Comparison of ENCODE assay signal across 40 cellular contexts in the genomic region with DNA sequence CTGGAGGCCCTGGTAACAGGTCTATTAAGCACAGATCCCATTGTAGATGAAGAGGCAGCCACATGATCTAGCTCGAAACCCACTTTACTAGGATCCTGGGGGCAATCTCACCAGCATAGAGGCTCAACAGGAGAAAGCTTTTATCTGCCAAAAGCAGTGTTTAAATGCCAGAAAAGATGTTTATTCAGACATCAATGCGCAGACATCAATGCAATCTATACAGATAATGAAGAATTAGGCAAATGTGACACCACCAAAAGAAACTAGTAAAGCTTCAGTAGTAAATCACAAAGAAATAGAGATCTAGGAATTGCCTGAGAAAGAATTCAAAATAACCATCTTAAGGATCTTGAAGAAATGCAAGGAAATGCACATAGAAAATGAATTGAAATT. TPM values are rescaled to one million over a fixed set of nuclear protein-coding genes. Genes with fewer than 3 reads are reported as not detected.
"Had no signal": no experiment of that assay in that cellular context is flagged by ENCODE, and none has a peak within 500 bp of the region (broad histone marks: within the 10 kb centered on the region; RNA-seq: fewer than 3 reads in every experiment).

No MANE protein-coding gene starts in this region.

- H3K36me3 ChIP-seq: adrenal gland, brain microvascular endothelial cell, breast epithelium had no signal

- ATAC-seq: activated CD4-positive, alpha-beta T cell treated with anti-CD3 and anti-CD28 coated beads for 36 hours; activated CD4-positive, CD25-positive, alpha-beta regulatory T cell treated with anti-CD3 and anti-CD28 coated beads, Interleukin-2, amount 50 U/mL, for 24 hours; activated CD8-positive, alpha-beta T cell treated with anti-CD3 and anti-CD28 coated beads for 36 hours; activated naive CD4-positive, alpha-beta T cell treated with anti-CD3 and anti-CD28 coated beads, Interleukin-2, amount 50 U/mL, for 72 hours; activated T-cell treated with anti-CD3 and anti-CD28 coated beads, Interleukin-2, amount 50 U/mL, for 4 hours; activated T-cell treated with anti-CD3 and anti-CD28 coated beads, Interleukin-2, amount 50 U/mL, for 72 hours; activated T-helper 17 cell treated with anti-CD3 and anti-CD28 coated beads, Interleukin-2, amount 50 U/mL, for 72 hours; body of pancreas had no signal

- H3K4me1 Mint-ChIP-seq: activated CD4-positive, alpha-beta T cell treated with anti-CD3 and anti-CD28 coated beads for 36 hours; activated CD4-positive, alpha-beta T cell treated with anti-CD3 and anti-CD28 coated beads, Interleukin-2, amount 10 ng/mL, durations not matched to agents 7 days and 5 days; activated naive CD8-positive, alpha-beta T cell treated with anti-CD3 and anti-CD28 coated beads for 36 hours; activated T-helper 17 cell treated with anti-CD3 and anti-CD28 coated beads, Interleukin-2, amount 50 U/mL, for 72 hours had no signal

- H3K4me3 Mint-ChIP-seq: activated CD4-positive, alpha-beta T cell treated with anti-CD3 and anti-CD28 coated beads for 36 hours; activated CD4-positive, alpha-beta T cell treated with anti-CD3 and anti-CD28 coated beads, Interleukin-2, amount 10 ng/mL, durations not matched to agents 7 days and 5 days; activated CD8-positive, alpha-beta T cell treated with anti-CD3 and anti-CD28 coated beads for 36 hours; activated naive CD4-positive, alpha-beta T cell treated with anti-CD3 and anti-CD28 coated beads for 36 hours; activated naive CD8-positive, alpha-beta T cell treated with anti-CD3 and anti-CD28 coated beads for 36 hours; activated T-cell treated with anti-CD3 and anti-CD28 coated beads, Interleukin-2, amount 50 U/mL, for 4 hours; activated T-cell treated with anti-CD3 and anti-CD28 coated beads, Interleukin-2, amount 50 U/mL, for 72 hours; activated T-helper 1 cell treated with anti-CD3 and anti-CD28 coated beads, Interleukin-12 subunit alpha, Interleukin-12 subunit beta, Interleukin-2, Interleukin-4 antibody, amounts not matched to agents 30 ng/mL and 10 ng/mL and 1 ng/mL, durations not matched to agents 14 hours and 24 hours and 36 hours; activated T-helper 17 cell treated with anti-CD3 and anti-CD28 coated beads, Interleukin-2, amount 50 U/mL, for 72 hours; T-helper 1 cell treated with Interleukin-12 subunit alpha and Interleukin-12 subunit beta and Interleukin-4 antibody, amounts not matched to agents 30 μg/mL and 1 μg/mL, for 36 hours; T-helper 2 cell treated with Interferon-gamma antibody and Interleukin-4, amounts not matched to agents 5 μg/mL and 100 μg/mL, for 36 hours had no signal

- FAIRE-seq: astrocyte, colon, TTC549 had no signal

- H3K27ac ChIP-seq: adrenal gland, body of pancreas, brain microvascular endothelial cell, breast epithelium, VCaP had no signal

- H3K9me3 ChIP-seq: adrenal gland, body of pancreas had no signal

- H3K9me3 Mint-ChIP-seq: activated CD4-positive, alpha-beta T cell treated with anti-CD3 and anti-CD28 coated beads, Interleukin-2, amount 10 ng/mL, durations not matched to agents 7 days and 5 days; activated CD8-positive, alpha-beta T cell treated with anti-CD3 and anti-CD28 coated beads for 36 hours; activated naive CD4-positive, alpha-beta T cell treated with anti-CD3 and anti-CD28 coated beads for 36 hours; activated T-cell treated with anti-CD3 and anti-CD28 coated beads, Interleukin-2, amount 50 U/mL, for 4 hours; activated T-cell treated with anti-CD3 and anti-CD28 coated beads, Interleukin-2, amount 50 U/mL, for 72 hours; activated T-helper 17 cell treated with anti-CD3 and anti-CD28 coated beads, Interleukin-2, amount 50 U/mL, for 72 hours; T-helper 2 cell treated with Interferon-gamma antibody and Interleukin-4, amounts not matched to agents 5 μg/mL and 100 μg/mL, for 36 hours had no signal

- H3K4me1 ChIP-seq: adrenal gland, body of pancreas, breast epithelium had no signal

- H3K27ac Mint-ChIP-seq: activated CD4-positive, alpha-beta T cell treated with anti-CD3 and anti-CD28 coated beads for 36 hours; activated CD4-positive, alpha-beta T cell treated with anti-CD3 and anti-CD28 coated beads, Interleukin-2, amount 10 ng/mL, durations not matched to agents 7 days and 5 days; activated CD8-positive, alpha-beta T cell treated with anti-CD3 and anti-CD28 coated beads for 36 hours; activated naive CD4-positive, alpha-beta T cell treated with anti-CD3 and anti-CD28 coated beads for 36 hours; activated naive CD4-positive, alpha-beta T cell treated with anti-CD3 and anti-CD28 coated beads, Interleukin-2, amount 50 U/mL, for 72 hours; activated naive CD8-positive, alpha-beta T cell treated with anti-CD3 and anti-CD28 coated beads for 36 hours; activated T-cell treated with anti-CD3 and anti-CD28 coated beads, Interleukin-2, amount 50 U/mL, for 72 hours; activated T-helper 1 cell treated with anti-CD3 and anti-CD28 coated beads, Interleukin-12 subunit alpha, Interleukin-12 subunit beta, Interleukin-2, Interleukin-4 antibody, amounts not matched to agents 30 ng/mL and 10 ng/mL and 1 ng/mL, durations not matched to agents 14 hours and 24 hours and 36 hours; activated T-helper 17 cell treated with anti-CD3 and anti-CD28 coated beads, Interleukin-2, amount 50 U/mL, for 72 hours; T-helper 1 cell treated with Interleukin-12 subunit alpha and Interleukin-12 subunit beta and Interleukin-4 antibody, amounts not matched to agents 30 μg/mL and 1 μg/mL, for 36 hours; T-helper 2 cell treated with Interferon-gamma antibody and Interleukin-4, amounts not matched to agents 5 μg/mL and 100 μg/mL, for 36 hours had no signal

- H3K27me3 ChIP-seq: adrenal gland, body of pancreas, brain microvascular endothelial cell, breast epithelium had no signal

- DNase-seq: activated CD4-positive, alpha-beta T cell treated with anti-CD3 and anti-CD28 coated beads for 1 hour; activated CD4-positive, alpha-beta T cell treated with anti-CD3 and anti-CD28 coated beads for 36 hours; activated CD4-positive, alpha-beta T cell treated with anti-CD3 and anti-CD28 coated beads for 48 hours; activated CD4-positive, alpha-beta T cell treated with anti-CD3 and anti-CD28 coated beads, Interleukin-2, amount 10 ng/mL, durations not matched to agents 7 days and 5 days; activated CD4-positive, alpha-beta T cell treated with anti-CD3 and anti-CD28 coated beads, Interleukin-2, amount 50 U/mL, for 48 hours; activated CD4-positive, CD25-positive, alpha-beta regulatory T cell; activated CD8-positive, alpha-beta memory T cell treated with anti-CD3 and anti-CD28 coated beads, Interleukin-2, amount 50 U/mL, for 4 hours; activated CD8-positive, alpha-beta T cell treated with anti-CD3 and anti-CD28 coated beads for 36 hours; activated effector memory CD4-positive, alpha-beta T cell treated with anti-CD3 and anti-CD28 coated beads, Interleukin-2, amount 50 U/mL, for 16 hours; activated gamma-delta T cell treated with Interleukin-2 at 50 U/mL for 16 hours; activated naive CD4-positive, alpha-beta T cell; activated naive CD4-positive, alpha-beta T cell treated with anti-CD3 and anti-CD28 coated beads for 36 hours; activated naive CD4-positive, alpha-beta T cell treated with anti-CD3 and anti-CD28 coated beads, Interleukin-2, amount 50 U/mL, for 16 hours; activated naive CD8-positive, alpha-beta T cell treated with anti-CD3 and anti-CD28 coated beads for 36 hours; activated T-cell treated with anti-CD3 and anti-CD28 coated beads for 4 hours; activated T-cell treated with anti-CD3 and anti-CD28 coated beads, Interleukin-2, amount 50 U/mL, for 1 hour; activated T-cell treated with anti-CD3 and anti-CD28 coated beads, Interleukin-2, amount 50 U/mL, for 4 hours; activated T-cell treated with anti-CD3 and anti-CD28 coated beads, Interleukin-2, amount 50 U/mL, for 72 hours; adrenal gland; amniotic stem cell; aorta; body of pancreas; brain microvascular endothelial cell; central memory CD4-positive, alpha-beta T cell; T-helper 2 cell; T-helper 9 cell had no signal

- H3K4me3 ChIP-seq: adrenal gland, body of pancreas, breast epithelium had no signal

- H3K36me3 Mint-ChIP-seq: activated naive CD4-positive, alpha-beta T cell treated with anti-CD3 and anti-CD28 coated beads, Interleukin-2, amount 50 U/mL, for 72 hours; activated naive CD8-positive, alpha-beta T cell treated with anti-CD3 and anti-CD28 coated beads for 36 hours had no signal

RNA-seq across cellular contexts. Expression of gene OR6Y1, which starts 32.5 kb away (rescaled TPM):
- total RNA-seq: activated CD4-positive, alpha-beta T cell treated with anti-CD3 and anti-CD28 coated beads for 36 hours; activated CD4-positive, alpha-beta T cell treated with anti-CD3 and anti-CD28 coated beads, Interleukin-2, amount 10 ng/mL, durations not matched to agents 7 days and 5 days; activated CD8-positive, alpha-beta memory T cell treated with anti-CD3 and anti-CD28 coated beads for 36 hours; activated CD8-positive, alpha-beta T cell treated with anti-CD3 and anti-CD28 coated beads for 36 hours; activated naive CD4-positive, alpha-beta T cell treated with anti-CD3 and anti-CD28 coated beads for 36 hours; activated naive CD4-positive, alpha-beta T cell treated with anti-CD3 and anti-CD28 coated beads, Interleukin-2, amount 50 U/mL, for 72 hours; activated naive CD8-positive, alpha-beta T cell treated with anti-CD3 and anti-CD28 coated beads for 36 hours; activated T-cell treated with anti-CD3 and anti-CD28 coated beads, Interleukin-2, amount 50 U/mL, for 4 hours; activated T-cell treated with anti-CD3 and anti-CD28 coated beads, Interleukin-2, amount 50 U/mL, for 72 hours; activated T-helper 1 cell treated with anti-CD3 and anti-CD28 coated beads, Interleukin-12 subunit alpha, Interleukin-12 subunit beta, Interleukin-2, Interleukin-4 antibody, amounts not matched to agents 30 ng/mL and 10 ng/mL and 1 ng/mL, durations not matched to agents 14 hours and 24 hours and 36 hours; activated T-helper 17 cell treated with anti-CD3 and anti-CD28 coated beads, Interleukin-2, amount 50 U/mL, for 72 hours; adrenal gland; aorta; astrocyte; body of pancreas; breast epithelium; cardiac septum; cerebellum had no signal
- polyA plus RNA-seq: adrenal gland had no signal

RNA-seq across cellular contexts. Expression of gene OR6P1, which starts 48.7 kb away (rescaled TPM):
- total RNA-seq: activated CD4-positive, alpha-beta T cell treated with anti-CD3 and anti-CD28 coated beads for 36 hours; activated CD4-positive, alpha-beta T cell treated with anti-CD3 and anti-CD28 coated beads, Interleukin-2, amount 10 ng/mL, durations not matched to agents 7 days and 5 days; activated CD8-positive, alpha-beta memory T cell treated with anti-CD3 and anti-CD28 coated beads for 36 hours; activated CD8-positive, alpha-beta T cell treated with anti-CD3 and anti-CD28 coated beads for 36 hours; activated naive CD4-positive, alpha-beta T cell treated with anti-CD3 and anti-CD28 coated beads for 36 hours; activated naive CD4-positive, alpha-beta T cell treated with anti-CD3 and anti-CD28 coated beads, Interleukin-2, amount 50 U/mL, for 72 hours; activated naive CD8-positive, alpha-beta T cell treated with anti-CD3 and anti-CD28 coated beads for 36 hours; activated T-cell treated with anti-CD3 and anti-CD28 coated beads, Interleukin-2, amount 50 U/mL, for 4 hours; activated T-cell treated with anti-CD3 and anti-CD28 coated beads, Interleukin-2, amount 50 U/mL, for 72 hours; activated T-helper 1 cell treated with anti-CD3 and anti-CD28 coated beads, Interleukin-12 subunit alpha, Interleukin-12 subunit beta, Interleukin-2, Interleukin-4 antibody, amounts not matched to agents 30 ng/mL and 10 ng/mL and 1 ng/mL, durations not matched to agents 14 hours and 24 hours and 36 hours; activated T-helper 17 cell treated with anti-CD3 and anti-CD28 coated beads, Interleukin-2, amount 50 U/mL, for 72 hours; adrenal gland; aorta; astrocyte; body of pancreas; breast epithelium; cardiac septum; cerebellum had no signal
- polyA plus RNA-seq: adrenal gland had no signal

RNA-seq across cellular contexts. Expression of gene OR10R2, which starts 49.6 kb away (rescaled TPM):
- total RNA-seq: activated CD4-positive, alpha-beta T cell treated with anti-CD3 and anti-CD28 coated beads for 36 hours; activated CD4-positive, alpha-beta T cell treated with anti-CD3 and anti-CD28 coated beads, Interleukin-2, amount 10 ng/mL, durations not matched to agents 7 days and 5 days; activated CD8-positive, alpha-beta memory T cell treated with anti-CD3 and anti-CD28 coated beads for 36 hours; activated CD8-positive, alpha-beta T cell treated with anti-CD3 and anti-CD28 coated beads for 36 hours; activated naive CD4-positive, alpha-beta T cell treated with anti-CD3 and anti-CD28 coated beads for 36 hours; activated naive CD4-positive, alpha-beta T cell treated with anti-CD3 and anti-CD28 coated beads, Interleukin-2, amount 50 U/mL, for 72 hours; activated naive CD8-positive, alpha-beta T cell treated with anti-CD3 and anti-CD28 coated beads for 36 hours; activated T-cell treated with anti-CD3 and anti-CD28 coated beads, Interleukin-2, amount 50 U/mL, for 4 hours; activated T-cell treated with anti-CD3 and anti-CD28 coated beads, Interleukin-2, amount 50 U/mL, for 72 hours; activated T-helper 1 cell treated with anti-CD3 and anti-CD28 coated beads, Interleukin-12 subunit alpha, Interleukin-12 subunit beta, Interleukin-2, Interleukin-4 antibody, amounts not matched to agents 30 ng/mL and 10 ng/mL and 1 ng/mL, durations not matched to agents 14 hours and 24 hours and 36 hours; activated T-helper 17 cell treated with anti-CD3 and anti-CD28 coated beads, Interleukin-2, amount 50 U/mL, for 72 hours; adrenal gland; aorta; astrocyte; body of pancreas; breast epithelium; cardiac septum; cerebellum had no signal
- polyA plus RNA-seq: adrenal gland, aorta had no signal

RNA-seq across cellular contexts. Expression of gene OR10X1, which starts 58.0 kb away (rescaled TPM):
- total RNA-seq: activated CD4-positive, alpha-beta T cell treated with anti-CD3 and anti-CD28 coated beads for 36 hours; activated CD4-positive, alpha-beta T cell treated with anti-CD3 and anti-CD28 coated beads, Interleukin-2, amount 10 ng/mL, durations not matched to agents 7 days and 5 days; activated CD8-positive, alpha-beta memory T cell treated with anti-CD3 and anti-CD28 coated beads for 36 hours; activated CD8-positive, alpha-beta T cell treated with anti-CD3 and anti-CD28 coated beads for 36 hours; activated naive CD4-positive, alpha-beta T cell treated with anti-CD3 and anti-CD28 coated beads for 36 hours; activated naive CD4-positive, alpha-beta T cell treated with anti-CD3 and anti-CD28 coated beads, Interleukin-2, amount 50 U/mL, for 72 hours; activated naive CD8-positive, alpha-beta T cell treated with anti-CD3 and anti-CD28 coated beads for 36 hours; activated T-cell treated with anti-CD3 and anti-CD28 coated beads, Interleukin-2, amount 50 U/mL, for 4 hours; activated T-cell treated with anti-CD3 and anti-CD28 coated beads, Interleukin-2, amount 50 U/mL, for 72 hours; activated T-helper 1 cell treated with anti-CD3 and anti-CD28 coated beads, Interleukin-12 subunit alpha, Interleukin-12 subunit beta, Interleukin-2, Interleukin-4 antibody, amounts not matched to agents 30 ng/mL and 10 ng/mL and 1 ng/mL, durations not matched to agents 14 hours and 24 hours and 36 hours; activated T-helper 17 cell treated with anti-CD3 and anti-CD28 coated beads, Interleukin-2, amount 50 U/mL, for 72 hours; adrenal gland; aorta; astrocyte; body of pancreas; breast epithelium; cardiac septum; cerebellum had no signal
- polyA plus RNA-seq: adrenal gland, aorta had no signal
